Comparison of ENCODE assay signal across 19 cellular contexts in genomic region chr9:121593066-121593465, GRCh38. TPM values are rescaled to one million over a fixed set of nuclear protein-coding genes. Genes with fewer than 3 reads are reported as not detected.
DNase-seq lines count a peak whose midpoint lies in the region; TF ChIP-seq lines count a peak whose summit lies in the region.
"Had no signal": no experiment of that assay in that cellular context is flagged by ENCODE, and none has a peak within 500 bp of the region (broad histone marks: within the 10 kb centered on the region; RNA-seq: fewer than 3 reads in every experiment).

No MANE protein-coding gene starts in this region.

- H3K4me1 ChIP-seq in mesenchymal stem cell (ENCODE audit: control insufficient read depth, insufficient read depth, low read depth, low read length): peaks cover 13% of the 10 kb centered on the region
- H3K4me1 ChIP-seq: A549, BLaER1 had no signal

- H3K36me3 Mint-ChIP-seq in T-helper 2 cell treated with Interferon-gamma antibody and Interleukin-4, amounts not matched to agents 5 μg/mL and 100 μg/mL, for 36 hours (ENCODE audit: low read depth): no peaks in the 10 kb centered on the region
- H3K36me3 Mint-ChIP-seq: CD4-positive, alpha-beta memory T cell had no signal

- TF ChIP-seq CTCF in AG10803 (conservative IDR thresholded peaks at IDR 0.05; ENCODE audit: low read length): no peak

- no peaks in the 10 kb centered on the region for H3K36me3 ChIP-seq in mesenchymal stem cell (ENCODE audit: control insufficient read depth in 1 of 2, insufficient read depth in 2 of 2, low read depth in 1 of 2, low read length in 2 of 2)
- H3K36me3 ChIP-seq: BLaER1 had no signal

- no peak overlapping the region for H3K23ac ChIP-seq in mesenchymal stem cell (ENCODE audit: low read length in 2 of 2)

- no peak overlapping the region for H2BK120ac ChIP-seq in mesenchymal stem cell (ENCODE audit: low read depth, low read length)

- no peak overlapping the region for H4K91ac ChIP-seq in mesenchymal stem cell (ENCODE audit: low read length)

- no peak overlapping the region for H2AK5ac ChIP-seq in mesenchymal stem cell (ENCODE audit: low read length, severe bottlenecking)

- H3K9me3 ChIP-seq in mesenchymal stem cell (ENCODE audit: control insufficient read depth, low read length): peaks cover 10% of the 10 kb centered on the region
- H3K9me3 ChIP-seq: A549 had no signal

- peak; percentile 13 for DNase-seq in AG10803 (ENCODE audit: low read depth)
- peak; percentile 35 for DNase-seq in amniotic epithelial cell (ENCODE audit: low read depth)
- peak; percentile 73 for DNase-seq in mesenchymal stem cell
- peak; percentile 13 for DNase-seq in renal cortical epithelial cell (ENCODE audit: low read depth)
- DNase-seq in amniotic stem cell (lab: John Stamatoyannopoulos, UW): no peak
- no peak for DNase-seq in activated CD4-positive, alpha-beta T cell treated with anti-CD3 and anti-CD28 coated beads, Interleukin-2, amount 50 U/mL, for 4 hours
- DNase-seq in activated CD8-positive, alpha-beta memory T cell treated with anti-CD3 and anti-CD28 coated beads for 24 hours: no peak
- no peak for DNase-seq in T-helper 2 cell treated with Interferon-gamma antibody and Interleukin-4, amounts not matched to agents 5 μg/mL and 100 μg/mL, for 36 hours (ENCODE audit: low spot score)
- DNase-seq: CD4-positive, alpha-beta memory T cell; DMS153; DMS79; GF-D8; GM23248; HFFc6 had no signal

- no peak overlapping the region for H2BK15ac ChIP-seq in mesenchymal stem cell (ENCODE audit: low read depth, poor library complexity, severe bottlenecking)

- H3K9me3 Mint-ChIP-seq in T-helper 2 cell treated with Interferon-gamma antibody and Interleukin-4, amounts not matched to agents 5 μg/mL and 100 μg/mL, for 36 hours: peaks cover 5% of the 10 kb centered on the region
- H3K9me3 Mint-ChIP-seq: HFFc6 had no signal

- no peak overlapping the region for H3K27ac Mint-ChIP-seq in T-helper 2 cell treated with Interferon-gamma antibody and Interleukin-4, amounts not matched to agents 5 μg/mL and 100 μg/mL, for 36 hours
- H3K27ac Mint-ChIP-seq: CD14-positive monocyte; CD4-positive, alpha-beta memory T cell; HFFc6 had no signal

- H3K4me3 ChIP-seq in AG10803 (ENCODE audit: low read length) (no peak overlapping the region), mesenchymal stem cell (ENCODE audit: insufficient read depth in 1 of 2, low read depth in 1 of 2, low read length in 2 of 2) (no peak overlapping the region)
- H3K4me3 ChIP-seq: A549, BLaER1, GM23248 had no signal

- H4K8ac ChIP-seq in mesenchymal stem cell (ENCODE audit: low read length): no peak overlapping the region

- no peak overlapping the region for H3K4ac ChIP-seq in mesenchymal stem cell (ENCODE audit: low read depth in 1 of 2, low read length in 2 of 2)

- no peak overlapping the region for H3K4me3 Mint-ChIP-seq in T-helper 2 cell treated with Interferon-gamma antibody and Interleukin-4, amounts not matched to agents 5 μg/mL and 100 μg/mL, for 36 hours
- H3K4me3 Mint-ChIP-seq: CD14-positive monocyte; CD4-positive, alpha-beta memory T cell; HFFc6 had no signal

- H3K79me1 ChIP-seq in mesenchymal stem cell (replicated peaks; ENCODE audit: low read length, poor library complexity, severe bottlenecking): no peaks in the 10 kb centered on the region

- no peak overlapping the region for H2AFZ ChIP-seq in mesenchymal stem cell (ENCODE audit: low read depth, low read length)
- H2AFZ ChIP-seq: GM23248 had no signal

- peaks cover 20% of the 10 kb centered on the region for H3K27me3 Mint-ChIP-seq in T-helper 2 cell treated with Interferon-gamma antibody and Interleukin-4, amounts not matched to agents 5 μg/mL and 100 μg/mL, for 36 hours (ENCODE audit: low read depth)

- no peak overlapping the region for H3K27ac ChIP-seq in mesenchymal stem cell (ENCODE audit: low read length, poor library complexity, severe bottlenecking)
- H3K27ac ChIP-seq: 22Rv1, A549, BLaER1, GM23248, HL-60 had no signal

- H3K18ac ChIP-seq in mesenchymal stem cell (ENCODE audit: low read depth in 1 of 2, low read length in 2 of 2): no peak overlapping the region

- no peak overlapping the region for H2BK5ac ChIP-seq in mesenchymal stem cell (ENCODE audit: low read depth, low read length, poor library complexity, severe bottlenecking)

- no peaks in the 10 kb centered on the region for H3K4me1 Mint-ChIP-seq in T-helper 2 cell treated with Interferon-gamma antibody and Interleukin-4, amounts not matched to agents 5 μg/mL and 100 μg/mL, for 36 hours (ENCODE audit: low read depth)
- H3K4me1 Mint-ChIP-seq: CD14-positive monocyte; CD4-positive, alpha-beta memory T cell had no signal

- peaks cover 19 to 39% of the 10 kb centered on the region in 2 experiments for H3K27me3 ChIP-seq in mesenchymal stem cell (ENCODE audit: control insufficient read depth in 1 of 2, insufficient read depth in 1 of 2, low read length in 2 of 2)

- 74% methylated on average over 7 of the region's 7 CpGs for WGBS in mesenchymal stem cell

- H2BK12ac ChIP-seq in mesenchymal stem cell (ENCODE audit: low read length in 2 of 2): no peak overlapping the region

- H3K14ac ChIP-seq in mesenchymal stem cell (ENCODE audit: low read length in 2 of 2): no peak overlapping the region

- H3K4me2 ChIP-seq in mesenchymal stem cell (ENCODE audit: low read length, poor library complexity, severe bottlenecking): no peak overlapping the region
- H3K4me2 ChIP-seq: A549, BLaER1 had no signal

- H3K9ac ChIP-seq in mesenchymal stem cell (ENCODE audit: low read length): no peak overlapping the region
- H3K9ac ChIP-seq: BLaER1, GM23248 had no signal

RNA-seq across cellular contexts. Expression of gene DAB2IP, which starts 58.4 kb away (rescaled TPM):
- polyA plus RNA-seq in mesenchymal stem cell (2013, experiment 1 of 2): 13.7 TPM
- 12.0 TPM for polyA plus RNA-seq in mesenchymal stem cell (2013, experiment 2 of 2)
- 18.2 and 37.5 TPM in 2 replicates for total RNA-seq in renal cortical epithelial cell
- total RNA-seq: CD4-positive, alpha-beta memory T cell had no signal
- polyA plus RNA-seq: CD14-positive monocyte; CD4-positive, alpha-beta memory T cell had no signal

Comparison
In these comparisons a context has a peak if more than half of its experiments do, and no peak if none do; other contexts are left out.
1. DNase-seq: peak in AG10803 (single experiment), amniotic epithelial cell (single experiment), mesenchymal stem cell (single experiment) and renal cortical epithelial cell (single experiment); none in amniotic stem cell (single experiment), activated CD4-positive, alpha-beta T cell treated with anti-CD3 and anti-CD28 coated beads, Interleukin-2, amount 50 U/mL, for 4 hours (0 of 2), activated CD8-positive, alpha-beta memory T cell treated with anti-CD3 and anti-CD28 coated beads for 24 hours (single experiment) and T-helper 2 cell treated with Interferon-gamma antibody and Interleukin-4, amounts not matched to agents 5 μg/mL and 100 μg/mL, for 36 hours (single experiment).